ENCODE assay signal across 1 cellular context in genomic region chr15:40441736-40442531, GRCh38.
TF ChIP-seq lines count a peak whose summit lies in the region.

No MANE protein-coding gene starts in this region.

TF ChIP-seq in HepG2, 621 proteins besides CTCF, POLR2A, EP300 and RAD21 (continued from another document and continues in another):
- TF ChIP-seq TFE3 (CRISPR knock-in tag; IDR thresholded peaks at IDR 0.05) (no peak), GLI4 (CRISPR knock-in tag; IDR thresholded peaks at IDR 0.05; ENCODE audit: borderline replicate concordance) (peak; percentile 44; the same call in 1 of the 2 replicates), ZNF784 (CRISPR knock-in tag; IDR thresholded peaks at IDR 0.05; ENCODE audit: borderline replicate concordance) (0 out of 2 replicates have a peak, but pooled peaks have one; percentile 63), BCLAF1 (IDR thresholded peaks at IDR 0.05) (no peak), ZNF670 (CRISPR knock-in tag; IDR thresholded peaks at IDR 0.05; ENCODE audit: borderline replicate concordance) (no peak), ZNF501 (CRISPR knock-in tag; IDR thresholded peaks at IDR 0.05) (no peak), ARID2 (CRISPR knock-in tag; IDR thresholded peaks at IDR 0.05; ENCODE audit: borderline replicate concordance) (no peak), TCF12 (IDR thresholded peaks at IDR 0.05) (no peak), TCF12 (CRISPR knock-in tag; IDR thresholded peaks at IDR 0.05) (no peak), ZNF431 (CRISPR knock-in tag; IDR thresholded peaks at IDR 0.05; ENCODE audit: borderline replicate concordance, low read depth) (no peak), RERE (CRISPR knock-in tag; IDR thresholded peaks at IDR 0.05; ENCODE audit: low read depth) (no peak), ZNF720 (CRISPR knock-in tag; IDR thresholded peaks at IDR 0.05) (no peak), MXD3 (CRISPR knock-in tag; IDR thresholded peaks at IDR 0.05) (0 out of 2 replicates have a peak, but pooled peaks have one; percentile 44), ZNF563 (CRISPR knock-in tag; IDR thresholded peaks at IDR 0.05) (peak; percentile 61; the same call in 1 of the 2 replicates), FOXM1 (CRISPR knock-in tag; IDR thresholded peaks at IDR 0.05) (no peak), ASH2L (IDR thresholded peaks at IDR 0.05; ENCODE audit: insufficient read length, low read depth, low read length) (peak; percentile 55), CERS6 (CRISPR knock-in tag; IDR thresholded peaks at IDR 0.05) (no peak), JDP2 (CRISPR knock-in tag; IDR thresholded peaks at IDR 0.05; ENCODE audit: borderline replicate concordance) (no peak), TEF (CRISPR knock-in tag; IDR thresholded peaks at IDR 0.05) (no peak), SATB2 (CRISPR knock-in tag; IDR thresholded peaks at IDR 0.05) (no peak), ZNF451 (CRISPR knock-in tag; IDR thresholded peaks at IDR 0.05) (no peak), RBM39 (IDR thresholded peaks at IDR 0.05; ENCODE audit: low read depth, low read length, poor library complexity, severe bottlenecking) (no peak), ZNF777 (CRISPR knock-in tag; IDR thresholded peaks at IDR 0.05) (peak; percentile 93), ZNF547 (CRISPR knock-in tag; IDR thresholded peaks at IDR 0.05) (0 out of 2 replicates have a peak, but pooled peaks have one; percentile 42), NR2C2 (CRISPR knock-in tag; IDR thresholded peaks at IDR 0.05; ENCODE audit: borderline replicate concordance) (no peak), ZNF569 (CRISPR knock-in tag; IDR thresholded peaks at IDR 0.05; ENCODE audit: borderline replicate concordance) (no peak), PAXIP1 (CRISPR knock-in tag; conservative IDR thresholded peaks at IDR 0.05) (0 out of 2 replicates have a peak, but pooled peaks have one; percentile 21), HMGA1 (CRISPR knock-in tag; conservative IDR thresholded peaks at IDR 0.05) (no peak), MTA1 (CRISPR knock-in tag; IDR thresholded peaks at IDR 0.05; ENCODE audit: borderline replicate concordance) (peak; percentile 53; the same call in 1 of the 2 replicates), MZF1 (CRISPR knock-in tag; IDR thresholded peaks at IDR 0.05; ENCODE audit: borderline replicate concordance) (no peak), ZNF800 (CRISPR knock-in tag; IDR thresholded peaks at IDR 0.05) (no peak), NFE2L1 (CRISPR knock-in tag; IDR thresholded peaks at IDR 0.05; ENCODE audit: borderline replicate concordance) (no peak), SRSF9 (IDR thresholded peaks at IDR 0.05; ENCODE audit: borderline replicate concordance, insufficient read depth, low read depth, low read length, poor library complexity, severe bottlenecking) (no peak), ZFYVE20 (CRISPR knock-in tag; IDR thresholded peaks at IDR 0.05; ENCODE audit: borderline replicate concordance, low read depth) (no peak), ZFP37 (CRISPR knock-in tag; IDR thresholded peaks at IDR 0.05; ENCODE audit: borderline replicate concordance) (0 out of 2 replicates have a peak, but pooled peaks have one; percentile 23), ZNF766 (CRISPR knock-in tag; IDR thresholded peaks at IDR 0.05; ENCODE audit: borderline replicate concordance) (no peak), MEIS2 (CRISPR knock-in tag; IDR thresholded peaks at IDR 0.05) (peak; percentile 26; the same call in 1 of the 2 replicates), ZSCAN22 (CRISPR knock-in tag; IDR thresholded peaks at IDR 0.05) (no peak)
